2 cellular contexts compared by ENCODE assay signal in genomic region chr15:63083541-63083940, GRCh38.
TF ChIP-seq lines count a peak whose summit lies in the region.

No MANE protein-coding gene starts in this region.

TF ChIP-seq in GM23338, 12 proteins besides CTCF, POLR2A, EP300 and RAD21:
- TF ChIP-seq JUNB (IDR thresholded peaks at IDR 0.05; ENCODE audit: unreplicated experiment): no peak
- TF ChIP-seq EZH2 (IDR thresholded peaks at IDR 0.05; ENCODE audit: low read depth, unreplicated experiment): no peak
- no peak for TF ChIP-seq CREB1 (CRISPR knock-in tag; IDR thresholded peaks at IDR 0.05; ENCODE audit: low read depth)
- no peak for TF ChIP-seq POLR2AphosphoS5 (IDR thresholded peaks at IDR 0.05; ENCODE audit: low read depth)
- TF ChIP-seq STAT1 (IDR thresholded peaks at IDR 0.05; ENCODE audit: unreplicated experiment): no peak
- no peak for TF ChIP-seq ETS1 (IDR thresholded peaks at IDR 0.05)
- TF ChIP-seq NANOG (IDR thresholded peaks at IDR 0.05; ENCODE audit: borderline replicate concordance): no peak
- TF ChIP-seq ZNF114 (CRISPR knock-in tag; IDR thresholded peaks at IDR 0.05): no peak
- no peak for TF ChIP-seq ZNF331 (CRISPR knock-in tag; IDR thresholded peaks at IDR 0.05; ENCODE audit: low read depth)
- TF ChIP-seq ZNF462 (CRISPR knock-in tag; IDR thresholded peaks at IDR 0.05): no peak
- TF ChIP-seq EZH2phosphoT487 (IDR thresholded peaks at IDR 0.05; ENCODE audit: unreplicated experiment): no peak
- TF ChIP-seq, protein P1, sequence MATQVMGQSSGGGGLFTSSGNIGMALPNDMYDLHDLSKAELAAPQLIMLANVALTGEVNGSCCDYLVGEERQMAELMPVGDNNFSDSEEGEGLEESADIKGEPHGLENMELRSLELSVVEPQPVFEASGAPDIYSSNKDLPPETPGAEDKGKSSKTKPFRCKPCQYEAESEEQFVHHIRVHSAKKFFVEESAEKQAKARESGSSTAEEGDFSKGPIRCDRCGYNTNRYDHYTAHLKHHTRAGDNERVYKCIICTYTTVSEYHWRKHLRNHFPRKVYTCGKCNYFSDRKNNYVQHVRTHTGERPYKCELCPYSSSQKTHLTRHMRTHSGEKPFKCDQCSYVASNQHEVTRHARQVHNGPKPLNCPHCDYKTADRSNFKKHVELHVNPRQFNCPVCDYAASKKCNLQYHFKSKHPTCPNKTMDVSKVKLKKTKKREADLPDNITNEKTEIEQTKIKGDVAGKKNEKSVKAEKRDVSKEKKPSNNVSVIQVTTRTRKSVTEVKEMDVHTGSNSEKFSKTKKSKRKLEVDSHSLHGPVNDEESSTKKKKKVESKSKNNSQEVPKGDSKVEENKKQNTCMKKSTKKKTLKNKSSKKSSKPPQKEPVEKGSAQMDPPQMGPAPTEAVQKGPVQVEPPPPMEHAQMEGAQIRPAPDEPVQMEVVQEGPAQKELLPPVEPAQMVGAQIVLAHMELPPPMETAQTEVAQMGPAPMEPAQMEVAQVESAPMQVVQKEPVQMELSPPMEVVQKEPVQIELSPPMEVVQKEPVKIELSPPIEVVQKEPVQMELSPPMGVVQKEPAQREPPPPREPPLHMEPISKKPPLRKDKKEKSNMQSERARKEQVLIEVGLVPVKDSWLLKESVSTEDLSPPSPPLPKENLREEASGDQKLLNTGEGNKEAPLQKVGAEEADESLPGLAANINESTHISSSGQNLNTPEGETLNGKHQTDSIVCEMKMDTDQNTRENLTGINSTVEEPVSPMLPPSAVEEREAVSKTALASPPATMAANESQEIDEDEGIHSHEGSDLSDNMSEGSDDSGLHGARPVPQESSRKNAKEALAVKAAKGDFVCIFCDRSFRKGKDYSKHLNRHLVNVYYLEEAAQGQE (IDR thresholded peaks at IDR 0.05; ENCODE audit: unreplicated experiment): no peak
TF ChIP-seq in GM23338: peak in this region for 0.

TF ChIP-seq in IMR-90, 13 proteins besides CTCF, POLR2A, EP300 and RAD21:
- TF ChIP-seq SMC3 (IDR thresholded peaks at IDR 0.05; ENCODE audit: low read depth, low read length): no peak
- TF ChIP-seq MXI1 (IDR thresholded peaks at IDR 0.05; ENCODE audit: borderline replicate concordance, low read depth, low read length): no peak
- TF ChIP-seq FOS (IDR thresholded peaks at IDR 0.05; ENCODE audit: low read depth, low read length): no peak
- TF ChIP-seq BHLHE40 (IDR thresholded peaks at IDR 0.05; ENCODE audit: low read depth, low read length): no peak
- TF ChIP-seq CEBPB (IDR thresholded peaks at IDR 0.05; ENCODE audit: low read depth, low read length): no peak
